In the genomic region with DNA sequence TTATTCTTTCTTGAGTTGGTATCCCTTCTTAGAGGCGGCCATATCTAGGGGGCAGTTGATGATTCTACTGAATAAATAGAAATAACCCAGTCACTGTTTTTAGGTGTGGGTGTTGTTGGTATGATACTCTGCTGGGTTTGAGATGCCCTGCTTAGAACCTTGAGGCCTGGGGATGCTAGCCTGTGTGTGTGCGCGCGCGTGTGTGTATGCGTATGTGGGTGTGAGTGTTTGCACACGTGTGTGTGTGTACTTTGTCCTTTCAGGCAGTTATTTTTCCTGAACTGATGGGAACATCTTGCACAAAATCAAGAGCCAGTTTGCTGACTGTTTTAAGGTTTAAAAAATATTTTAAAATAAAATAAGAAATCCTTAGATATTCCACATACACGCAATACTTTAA, we compare ENCODE assay signal across 8 cellular contexts. TPM values are rescaled to one million over a fixed set of nuclear protein-coding genes. Genes with fewer than 3 reads are reported as not detected.
"Had no signal": no experiment of that assay in that cellular context is flagged by ENCODE, and none has a peak within 500 bp of the region (broad histone marks: within the 10 kb centered on the region; RNA-seq: fewer than 3 reads in every experiment).

No MANE protein-coding gene starts in this region.

- H2AFZ ChIP-seq: GM23248 had no signal

- H3K9me3 Mint-ChIP-seq: IgD-negative memory B cell had no signal

- H3K27ac Mint-ChIP-seq: IgD-negative memory B cell had no signal

- ATAC-seq: HepG2 had no signal

- DNase-seq: GM23248, GOT3, H7, HCEC 1CT, KBM-7 had no signal

- H3K36me3 Mint-ChIP-seq: IgD-negative memory B cell had no signal

- H3K4me3 ChIP-seq: GM23248 had no signal

- H3K27ac ChIP-seq: GM23248, HL-60 had no signal

- H3K9ac ChIP-seq: GM23248 had no signal

- H3K4me1 Mint-ChIP-seq: IgD-negative memory B cell had no signal

- H3K4me3 Mint-ChIP-seq: IgD-negative memory B cell had no signal

RNA-seq across cellular contexts. Expression of a gene that starts 3.3 kb away (rescaled TPM):
- total RNA-seq: H7, HepG2 had no signal
